In the genomic region with DNA sequence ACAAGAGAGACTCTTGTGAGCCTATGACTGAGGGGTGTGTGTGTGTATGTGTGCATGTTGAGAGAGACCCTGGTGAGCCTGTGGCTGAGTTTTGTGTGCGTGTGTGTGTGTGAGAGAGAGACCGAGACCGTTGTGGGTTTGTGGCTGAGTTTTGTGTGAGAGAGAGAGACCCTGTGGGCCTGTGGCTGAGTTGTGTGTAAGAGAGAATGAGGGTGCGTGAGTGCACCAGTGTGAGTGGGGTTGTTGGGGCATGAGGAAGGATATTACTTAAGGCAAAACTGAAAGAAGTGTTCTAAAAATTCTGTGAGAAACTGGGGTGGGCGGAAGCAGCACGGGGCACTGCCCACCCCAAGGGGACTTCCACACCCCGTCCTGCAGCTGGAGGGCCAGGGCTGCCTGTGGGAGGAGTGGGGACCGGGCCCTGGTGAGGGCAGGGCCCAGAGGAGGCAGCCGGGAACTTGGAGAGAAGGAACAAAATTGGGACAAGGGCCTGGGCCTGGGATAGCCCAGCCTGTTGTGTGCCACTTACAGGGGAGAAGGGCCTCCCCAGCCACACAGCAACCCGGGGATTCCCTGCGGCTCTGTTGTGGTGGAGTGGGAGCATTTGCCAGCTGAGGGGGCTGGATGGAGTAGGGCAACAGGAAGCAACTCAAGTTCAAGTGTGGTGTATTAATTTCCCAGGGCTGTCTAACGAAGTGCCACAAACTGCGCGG, we compare ENCODE assay signal across 8 cellular contexts. TPM values are rescaled to one million over a fixed set of nuclear protein-coding genes. Genes with fewer than 3 reads are reported as not detected.
DNase-seq lines count a peak whose midpoint lies in the region; ATAC-seq and TF ChIP-seq lines count a peak whose summit lies in the region.

No MANE protein-coding gene starts in this region.

- no peaks in the 10 kb centered on the region for H3K27me3 Mint-ChIP-seq in activated T-helper 17 cell treated with anti-CD3 and anti-CD28 coated beads, Interleukin-2, amount 50 U/mL, for 72 hours

- no peaks in the 10 kb centered on the region for H3K9me3 Mint-ChIP-seq in activated T-helper 17 cell treated with anti-CD3 and anti-CD28 coated beads, Interleukin-2, amount 50 U/mL, for 72 hours

- TF ChIP-seq CTCF in GM10248 (IDR thresholded peaks at IDR 0.05; ENCODE audit: control extremely low read depth, extremely low read depth, low read depth, missing control alignments) (no peak), lower leg skin (IDR thresholded peaks at IDR 0.05) (no peak)

- H3K4me1 ChIP-seq in right cardiac atrium (ENCODE audit: control insufficient read depth, insufficient read depth, low read length): peaks cover 21% of the 10 kb centered on the region

- CTCF ChIA-PET in GM10248 (lab: Yijun Ruan, JAX): interaction anchor here (0.8 to 8.0 kb wide), 10 partner anchors 9 to 161 kb away, joined by 3 to 54 read pairs (median 4); a partner anchor contains a TSS

- no peaks in the 10 kb centered on the region for H3K9me3 ChIP-seq in right cardiac atrium (ENCODE audit: control insufficient read depth, low read length)

- POLR2A ChIA-PET in GM10248 (lab: Yijun Ruan, JAX): interaction anchor here (0.5 to 2.3 kb wide), 5 partner anchors 10 to 36 kb away, joined by 3 to 11 read pairs (median 3); a partner anchor contains a TSS

- 23% methylated on average over 14 of the region's 14 CpGs for WGBS in right cardiac atrium
- 26 to 33% methylated on average over 14 of the region's 14 CpGs for WGBS in lower leg skin, 2 donors

- peak overlapping the region; percentile 86 for H3K27ac Mint-ChIP-seq in activated T-helper 17 cell treated with anti-CD3 and anti-CD28 coated beads, Interleukin-2, amount 50 U/mL, for 72 hours

- H3K36me3 Mint-ChIP-seq in activated T-helper 17 cell treated with anti-CD3 and anti-CD28 coated beads, Interleukin-2, amount 50 U/mL, for 72 hours (ENCODE audit: low read depth): peaks cover 39% of the 10 kb centered on the region

- DNase-seq in GM10248 (ENCODE audit: extremely low spot score) (peak; percentile 71), NCI-H69 (lab: John Stamatoyannopoulos, UW) (peak; percentile 34), right cardiac atrium (peak; percentile 37 to 72 (median 64)), DMS53 (lab: John Stamatoyannopoulos, UW) (no peak), lower leg skin (ENCODE audit: low spot score in 2 of 2) (no peak)
- DNase-seq in stimulated activated CD8-positive, alpha-beta memory T cell treated with anti-CD3 and anti-CD28 coated beads, Interleukin-12 subunit alpha, Interleukin-12 subunit beta, amount 100 ng/mL, for 4 hours (ENCODE audit: low read depth): peak; percentile 72

- peak overlapping the region; percentile 80 for H3K27ac ChIP-seq in right cardiac atrium (ENCODE audit: low read length)

- peak overlapping the region; percentile 78 for H3K4me3 Mint-ChIP-seq in activated T-helper 17 cell treated with anti-CD3 and anti-CD28 coated beads, Interleukin-2, amount 50 U/mL, for 72 hours

- intact Hi-C loops in right cardiac atrium (cut with DNase I) (no loop called here), lower leg skin (cut with DNase I; ENCODE audit: low total_unique reads) (no loop called here)

- H3K27me3 ChIP-seq in right cardiac atrium (ENCODE audit: control insufficient read depth, insufficient read depth): no peaks in the 10 kb centered on the region

- H3K4me1 Mint-ChIP-seq in activated T-helper 17 cell treated with anti-CD3 and anti-CD28 coated beads, Interleukin-2, amount 50 U/mL, for 72 hours: peaks cover 56% of the 10 kb centered on the region

- no peak for TF ChIP-seq POLR2A in lower leg skin (IDR thresholded peaks at IDR 0.05)

- no peak overlapping the region for H3K4me3 ChIP-seq in right cardiac atrium (ENCODE audit: low read length)
- H3K4me3 ChIP-seq in lower leg skin (ENCODE audit: low read depth, poor library complexity, severe bottlenecking): no peak overlapping the region

- peak; percentile 49 for ATAC-seq in GM21737 (IDR thresholded peaks at IDR 0.05; ENCODE audit: unreplicated experiment)
- ATAC-seq in activated T-helper 17 cell treated with anti-CD3 and anti-CD28 coated beads, Interleukin-2, amount 50 U/mL, for 72 hours (replicated peaks): peak; percentile 62
- ATAC-seq in right cardiac atrium: peak; percentile 62 to 68

RNA-seq across cellular contexts. Expression of a gene that starts 22.0 kb away (rescaled TPM):
- 10 to 100 TPM; 19.1 to 30.9 TPM for total RNA-seq in activated T-helper 17 cell treated with anti-CD3 and anti-CD28 coated beads, Interleukin-2, amount 50 U/mL, for 72 hours
- total RNA-seq in right cardiac atrium: 10 to 100 TPM in 3 of 4 donors, 1 to 10 TPM in 1; 9.0 to 13.3 (median 11.3) TPM
- 4.6 TPM for polyA plus RNA-seq in right cardiac atrium
- 10 to 100 TPM in 3 of 4 donors, 1 to 10 TPM in 1; 8.3 to 15.9 (median 12.1) TPM for total RNA-seq in lower leg skin

Comparison
In these comparisons a context has a peak if more than half of its experiments do, and no peak if none do; other contexts are left out.
1. DNase-seq: peak in GM10248 (single experiment), NCI-H69 (single experiment), right cardiac atrium (3 of 3) and stimulated activated CD8-positive, alpha-beta memory T cell treated with anti-CD3 and anti-CD28 coated beads, Interleukin-12 subunit alpha, Interleukin-12 subunit beta, amount 100 ng/mL, for 4 hours (single experiment); none in DMS53 (single experiment) and lower leg skin (0 of 2).
2. Peak in every context shown above with its lines, with median percentiles within 50 percentile points of each other: ATAC-seq.